Comparison of ENCODE assay signal across 1 cellular context in the genomic region with DNA sequence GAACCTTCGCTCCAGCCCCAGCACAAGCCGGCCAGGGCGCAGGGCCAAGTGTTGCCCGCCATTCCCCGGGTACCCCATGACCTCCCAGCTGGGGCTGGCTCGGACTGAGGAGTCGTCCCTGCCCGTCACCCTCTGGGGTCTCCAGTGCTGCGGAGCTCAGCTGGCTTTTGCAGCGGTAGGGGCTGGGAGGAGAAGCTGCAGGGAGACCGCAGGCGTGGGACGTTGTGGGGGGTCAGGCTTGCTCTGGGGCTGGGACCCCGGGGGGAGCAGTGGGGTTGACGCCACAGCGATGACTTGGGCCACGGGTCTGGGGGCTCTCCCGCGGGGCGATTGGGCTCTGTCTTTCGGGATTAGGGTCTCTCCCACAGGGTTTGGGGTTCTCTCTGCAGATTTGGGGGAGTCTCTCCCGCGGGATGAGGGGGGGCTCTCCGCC.
TF ChIP-seq lines count a peak whose summit lies in the region.

No MANE protein-coding gene starts in this region.

TF ChIP-seq in endothelial cell of umbilical vein, 7 proteins besides CTCF, POLR2A, EP300 and RAD21 (continued from another document):
- TF ChIP-seq, protein P1, sequence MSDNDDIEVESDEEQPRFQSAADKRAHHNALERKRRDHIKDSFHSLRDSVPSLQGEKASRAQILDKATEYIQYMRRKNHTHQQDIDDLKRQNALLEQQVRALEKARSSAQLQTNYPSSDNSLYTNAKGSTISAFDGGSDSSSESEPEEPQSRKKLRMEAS (IDR thresholded peaks at IDR 0.05; ENCODE audit: insufficient read depth, insufficient read length), result no peak
- TF ChIP-seq POLR2AphosphoS5 (IDR thresholded peaks at IDR 0.05; ENCODE audit: insufficient read depth, low read depth, low read length), result no peak
- TF ChIP-seq MYC (IDR thresholded peaks at IDR 0.05; ENCODE audit: low read depth, low read length), result no peak
- no peak for TF ChIP-seq EZH2 (IDR thresholded peaks at IDR 0.05; ENCODE audit: borderline replicate concordance, low read depth, low read length, severe bottlenecking)
- no peak for TF ChIP-seq FOS (IDR thresholded peaks at IDR 0.05; ENCODE audit: borderline replicate concordance, insufficient read depth, low read length)
